Comparison of ENCODE assay signal across 24 cellular contexts in the genomic region with DNA sequence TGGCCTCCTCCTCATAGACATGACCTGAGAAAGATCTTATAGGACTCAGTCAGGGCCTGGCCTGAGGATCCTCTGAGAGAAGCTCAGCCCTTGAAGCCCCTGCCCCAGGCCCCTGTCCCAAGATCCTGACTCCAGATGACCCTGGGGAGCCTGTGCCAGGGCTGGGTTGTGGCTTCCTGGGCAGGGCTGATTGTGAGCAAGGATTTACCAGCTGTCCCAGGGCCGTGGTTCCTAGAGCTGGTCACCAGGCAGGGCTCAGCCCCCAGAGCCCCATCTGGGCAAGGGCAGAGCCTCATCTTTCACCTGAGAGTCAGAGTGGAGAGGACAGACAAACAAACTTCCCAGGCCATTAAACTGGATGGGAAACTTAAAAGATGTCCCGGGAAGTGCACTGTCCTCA. TPM values are rescaled to one million over a fixed set of nuclear protein-coding genes. Genes with fewer than 3 reads are reported as not detected.
A peak's percentile ranks its signal among the peaks of the same experiment; 100 is the strongest.
DNase-seq lines count a peak whose midpoint lies in the region; ATAC-seq and TF ChIP-seq lines count a peak whose summit lies in the region.
"Had no signal": no experiment of that assay in that cellular context is flagged by ENCODE, and none has a peak within 500 bp of the region (broad histone marks: within the 10 kb centered on the region; RNA-seq: fewer than 3 reads in every experiment).

No MANE protein-coding gene starts in this region.

- H3K4me2 ChIP-seq in BLaER1 treated with 17β-estradiol and CSF1 and Interleukin-3, amounts not matched to agents 10 nM and 100 nM: peak overlapping the region in 6 of 11 experiments; percentile 93 to 96 (median 94); a peak in 8 of 22 replicates
- H3K4me2 ChIP-seq: GM23338 had no signal

- H3K9me3 ChIP-seq in BLaER1 treated with 17β-estradiol and CSF1 and Interleukin-3, amounts not matched to agents 10 nM and 100 nM (replicated peaks in 1 of 11): peaks cover 39 to 44% (median 41%) of the 10 kb centered on the region in 11 experiments
- H3K9me3 ChIP-seq in esophagus muscularis mucosa: peaks cover 0 to 25% (median 11%) of the 10 kb centered on the region in 4 donors
- no peaks in the 10 kb centered on the region for H3K9me3 ChIP-seq in CD4-positive, alpha-beta memory T cell (ENCODE audit: control insufficient read depth in 1 of 2, low read length in 2 of 2)

- CTCF ChIA-PET in activated CD4-positive, alpha-beta T cell treated with anti-CD3 and anti-CD28 coated beads, Interleukin-2, amount 10 ng/mL, durations not matched to agents 7 days and 5 days (lab: Charles Lee): interaction anchor here (1.0 to 1.7 kb wide), 2 partner anchors 17 to 46 kb away, joined by 3 to 5 read pairs; no protein-coding TSS in a partner anchor
- CTCF ChIA-PET in CD4-positive, alpha-beta memory T cell (lab: Charles Lee; ENCODE audit: partially characterized antibody): interaction anchor here (0.9 to 3.6 kb wide), 5 partner anchors 16 to 128 kb away, joined by 3 to 19 read pairs (median 5); no protein-coding TSS in a partner anchor

- H3K27ac Mint-ChIP-seq in activated CD4-positive, alpha-beta T cell treated with anti-CD3 and anti-CD28 coated beads, Interleukin-2, amount 10 ng/mL, durations not matched to agents 7 days and 5 days: no peak overlapping the region
- peak overlapping the region; percentile 96 for H3K27ac Mint-ChIP-seq in stimulated activated effector memory CD8-positive, alpha-beta T cell treated with anti-CD3 and anti-CD28 coated beads, Interleukin-12 subunit alpha, Interleukin-12 subunit beta, amount 100 ng/mL, for 72 hours
- H3K27ac Mint-ChIP-seq in CD4-positive, alpha-beta memory T cell: peak overlapping the region in 2 of 7 donors; percentile 6 to 57
- H3K27ac Mint-ChIP-seq: CD8-positive, alpha-beta T cell; GM23338; H9 had no signal

- peak overlapping the region in 2 of 11 experiments; percentile 7 to 15; a peak in 2 of 22 replicates for H3K9ac ChIP-seq in BLaER1 treated with 17β-estradiol and CSF1 and Interleukin-3, amounts not matched to agents 10 nM and 100 nM

- no peak overlapping the region for H3K4me3 Mint-ChIP-seq in activated CD4-positive, alpha-beta T cell treated with anti-CD3 and anti-CD28 coated beads, Interleukin-2, amount 10 ng/mL, durations not matched to agents 7 days and 5 days
- no peak overlapping the region for H3K4me3 Mint-ChIP-seq in stimulated activated effector memory CD8-positive, alpha-beta T cell treated with anti-CD3 and anti-CD28 coated beads, Interleukin-12 subunit alpha, Interleukin-12 subunit beta, amount 100 ng/mL, for 72 hours
- no peak overlapping the region for H3K4me3 Mint-ChIP-seq in CD4-positive, alpha-beta memory T cell
- H3K4me3 Mint-ChIP-seq: CD8-positive, alpha-beta T cell; GM23338; H9 had no signal

- no peaks in the 10 kb centered on the region for H3K27me3 Mint-ChIP-seq in activated CD4-positive, alpha-beta T cell treated with anti-CD3 and anti-CD28 coated beads, Interleukin-2, amount 10 ng/mL, durations not matched to agents 7 days and 5 days
- no peaks in the 10 kb centered on the region for H3K27me3 Mint-ChIP-seq in CD4-positive, alpha-beta memory T cell

- TF ChIP-seq POLR2A in esophagus muscularis mucosa (IDR thresholded peaks at IDR 0.05; ENCODE audit: low read depth): no peak

- H3K36me3 Mint-ChIP-seq in activated CD4-positive, alpha-beta T cell treated with anti-CD3 and anti-CD28 coated beads, Interleukin-2, amount 10 ng/mL, durations not matched to agents 7 days and 5 days (ENCODE audit: low read depth): peaks cover 70% of the 10 kb centered on the region
- H3K36me3 Mint-ChIP-seq in stimulated activated effector memory CD8-positive, alpha-beta T cell treated with anti-CD3 and anti-CD28 coated beads, Interleukin-12 subunit alpha, Interleukin-12 subunit beta, amount 100 ng/mL, for 72 hours: peaks cover 46% of the 10 kb centered on the region
- H3K36me3 Mint-ChIP-seq in CD4-positive, alpha-beta memory T cell: peaks cover 58 to 73% of the 10 kb centered on the region in 2 donors

- WGBS in esophagus muscularis mucosa: 56% methylated on average over 2 of the region's 2 CpGs

- no peaks in the 10 kb centered on the region for H3K27me3 ChIP-seq in BLaER1 treated with 17β-estradiol and CSF1 and Interleukin-3, amounts not matched to agents 10 nM and 100 nM
- H3K27me3 ChIP-seq in esophagus muscularis mucosa: peaks cover 0 to 38% (median 0%) of the 10 kb centered on the region in 4 donors
- H3K27me3 ChIP-seq in CD4-positive, alpha-beta memory T cell (ENCODE audit: insufficient read depth, low read length): no peaks in the 10 kb centered on the region

- no peak for TF ChIP-seq EP300 in esophagus muscularis mucosa (IDR thresholded peaks at IDR 0.05)

- DNase-seq in activated CD4-positive, alpha-beta T cell treated with anti-CD3 and anti-CD28 coated beads, Interleukin-2, amount 10 ng/mL, durations not matched to agents 7 days and 5 days: peak; percentile 0
- no peak for DNase-seq in activated CD4-positive, alpha-beta T cell treated with anti-CD3 and anti-CD28 coated beads for 4 hours
- peak; percentile 57 for DNase-seq in esophagus muscularis mucosa (ENCODE audit: extremely low spot score)
- no peak for DNase-seq in stimulated activated effector memory CD8-positive, alpha-beta T cell treated with anti-CD3 and anti-CD28 coated beads, Interleukin-12 subunit alpha, Interleukin-12 subunit beta, amount 100 ng/mL, for 72 hours (ENCODE audit: low spot score in 2 of 2)
- no peak for DNase-seq in CD4-positive, alpha-beta memory T cell
- DNase-seq: 8988T; ACHN; Caco-2; CD8-positive, alpha-beta T cell; H9; MG63; NCI-H2029; NCI-H446; NCI-H524 treated with DMSO at 0.1 percent for 48 hours; NCI-H82; NK-92 treated with Interleukin-12 subunit alpha and Interleukin-12 subunit beta, amount 100 ng/mL, for 24 hours; PC-3 had no signal

- peaks cover 0 to 4% (median 0%) of the 10 kb centered on the region in 11 experiments; a peak in 2 of 22 replicates for H4K20me1 ChIP-seq in BLaER1 treated with 17β-estradiol and CSF1 and Interleukin-3, amounts not matched to agents 10 nM and 100 nM

- TF ChIP-seq CTCF in esophagus muscularis mucosa (IDR thresholded peaks at IDR 0.05): no peak

- H3K9me3 Mint-ChIP-seq in activated CD4-positive, alpha-beta T cell treated with anti-CD3 and anti-CD28 coated beads, Interleukin-2, amount 10 ng/mL, durations not matched to agents 7 days and 5 days: peaks cover 23% of the 10 kb centered on the region
- H3K9me3 Mint-ChIP-seq in stimulated activated effector memory CD8-positive, alpha-beta T cell treated with anti-CD3 and anti-CD28 coated beads, Interleukin-12 subunit alpha, Interleukin-12 subunit beta, amount 100 ng/mL, for 72 hours: no peaks in the 10 kb centered on the region
- peaks cover 0 to 14% (median 3%) of the 10 kb centered on the region in 8 donors for H3K9me3 Mint-ChIP-seq in CD4-positive, alpha-beta memory T cell

- H3K4me1 Mint-ChIP-seq in activated CD4-positive, alpha-beta T cell treated with anti-CD3 and anti-CD28 coated beads, Interleukin-2, amount 10 ng/mL, durations not matched to agents 7 days and 5 days: peaks cover 27% of the 10 kb centered on the region
- peaks cover 24% of the 10 kb centered on the region for H3K4me1 Mint-ChIP-seq in stimulated activated effector memory CD8-positive, alpha-beta T cell treated with anti-CD3 and anti-CD28 coated beads, Interleukin-12 subunit alpha, Interleukin-12 subunit beta, amount 100 ng/mL, for 72 hours
- peaks cover 20 to 36% (median 25%) of the 10 kb centered on the region in 4 donors for H3K4me1 Mint-ChIP-seq in CD4-positive, alpha-beta memory T cell
- H3K4me1 Mint-ChIP-seq: H9 had no signal

- no peak overlapping the region for H3K4me3 ChIP-seq in BLaER1 treated with 17β-estradiol and CSF1 and Interleukin-3, amounts not matched to agents 10 nM and 100 nM
- H3K4me3 ChIP-seq in esophagus muscularis mucosa: no peak overlapping the region
- H3K4me3 ChIP-seq in CD4-positive, alpha-beta memory T cell (ENCODE audit: low read length in 2 of 2): no peak overlapping the region
- H3K4me3 ChIP-seq: GM23338, K562, MG63 had no signal

- intact Hi-C loops in esophagus muscularis mucosa (cut with DNase I): no loop called here
- intact Hi-C loops in CD4-positive, alpha-beta memory T cell (cut with micrococcal nuclease): no loop called here

- peaks cover 59 to 77% (median 69%) of the 10 kb centered on the region in 11 experiments for H3K36me3 ChIP-seq in BLaER1 treated with 17β-estradiol and CSF1 and Interleukin-3, amounts not matched to agents 10 nM and 100 nM
- H3K36me3 ChIP-seq in esophagus muscularis mucosa: no peaks in the 10 kb centered on the region
- H3K36me3 ChIP-seq in CD4-positive, alpha-beta memory T cell (ENCODE audit: insufficient read depth, low read length): peaks cover 41% of the 10 kb centered on the region
- H3K36me3 ChIP-seq: MG63 had no signal

- no peak for ATAC-seq in stimulated activated effector memory CD8-positive, alpha-beta T cell treated with anti-CD3 and anti-CD28 coated beads, Interleukin-12 subunit alpha, Interleukin-12 subunit beta, amount 100 ng/mL, for 72 hours
- no peak for ATAC-seq in GM19397 (IDR thresholded peaks at IDR 0.05; ENCODE audit: unreplicated experiment)
- ATAC-seq: CD8-positive, alpha-beta T cell; GM23338; PC-3 had no signal

- POLR2A ChIA-PET in activated CD4-positive, alpha-beta T cell treated with anti-CD3 and anti-CD28 coated beads, Interleukin-2, amount 10 ng/mL, durations not matched to agents 7 days and 5 days (lab: Charles Lee): no interaction called here
- POLR2A ChIA-PET in CD4-positive, alpha-beta memory T cell (lab: Charles Lee; ENCODE audit: partially characterized antibody): no interaction called here

- H3K27ac ChIP-seq in BLaER1 treated with 17β-estradiol and CSF1 and Interleukin-3, amounts not matched to agents 10 nM and 100 nM: peak overlapping the region in 4 of 11 experiments; percentile 17 to 87 (median 28); a peak in 2 of 22 replicates
- H3K27ac ChIP-seq in esophagus muscularis mucosa (replicated peaks in 1 of 4): no peak overlapping the region
- no peak overlapping the region for H3K27ac ChIP-seq in CD4-positive, alpha-beta memory T cell (ENCODE audit: low read depth, low read length)

- peaks cover 18 to 32% (median 25%) of the 10 kb centered on the region in 10 experiments for H3K4me1 ChIP-seq in BLaER1 treated with 17β-estradiol and CSF1 and Interleukin-3, amounts not matched to agents 10 nM and 100 nM
- no peaks in the 10 kb centered on the region for H3K4me1 ChIP-seq in esophagus muscularis mucosa
- H3K4me1 ChIP-seq in CD4-positive, alpha-beta memory T cell (ENCODE audit: insufficient read depth, low read length): peaks cover 22% of the 10 kb centered on the region
- H3K4me1 ChIP-seq: Caco-2 had no signal

RNA-seq across cellular contexts. Expression of a gene that starts 1.9 kb away (rescaled TPM):
- 10 to 100 TPM; 72.0 to 78.3 TPM for total RNA-seq in activated CD4-positive, alpha-beta T cell treated with anti-CD3 and anti-CD28 coated beads, Interleukin-2, amount 10 ng/mL, durations not matched to agents 7 days and 5 days
- 1 to 10 TPM in 1 of 4 donors, under 1 TPM in 1, not detected in 2; 0.83 to 1.8 TPM for total RNA-seq in esophagus muscularis mucosa
- 10 to 100 TPM; 42.8 to 48.7 TPM for total RNA-seq in CD4-positive, alpha-beta memory T cell
- 10 to 100 TPM; 60.4 to 61.2 TPM for polyA plus RNA-seq in CD4-positive, alpha-beta memory T cell
- total RNA-seq: Caco-2, GM23338, H9, HT1080, LHCN-M2, PC-3 had no signal
- polyA plus RNA-seq: BJ, GM23338 had no signal

RNA-seq across cellular contexts. Expression of a gene that starts 49.0 kb away (rescaled TPM):
- total RNA-seq in activated CD4-positive, alpha-beta T cell treated with anti-CD3 and anti-CD28 coated beads, Interleukin-2, amount 10 ng/mL, durations not matched to agents 7 days and 5 days: not detected
- 1 to 10 TPM in 2 of 4 donors, under 1 TPM in 2; 0.46 to 3.3 (median 1.1) TPM for total RNA-seq in esophagus muscularis mucosa
- under 1 TPM; 0.28 to 0.64 TPM for total RNA-seq in CD4-positive, alpha-beta memory T cell
- not detected for polyA plus RNA-seq in CD4-positive, alpha-beta memory T cell
- total RNA-seq: Caco-2; CD8-positive, alpha-beta T cell; GM23338; H9; HT1080; K562; LHCN-M2; PC-3 had no signal
- polyA plus RNA-seq: BJ, GM23338, K562 had no signal

Comparison
In these comparisons a context has a peak if more than half of its experiments do, and no peak if none do; other contexts are left out.
1. DNase-seq: peak in activated CD4-positive, alpha-beta T cell treated with anti-CD3 and anti-CD28 coated beads, Interleukin-2, amount 10 ng/mL, durations not matched to agents 7 days and 5 days (single experiment) and esophagus muscularis mucosa (single experiment); none in activated CD4-positive, alpha-beta T cell treated with anti-CD3 and anti-CD28 coated beads for 4 hours (0 of 2), stimulated activated effector memory CD8-positive, alpha-beta T cell treated with anti-CD3 and anti-CD28 coated beads, Interleukin-12 subunit alpha, Interleukin-12 subunit beta, amount 100 ng/mL, for 72 hours (0 of 2) and CD4-positive, alpha-beta memory T cell (0 of 5).
2. RNA of a gene that starts 1.9 kb away (total RNA-seq): 72.0 to 78.3 TPM in activated CD4-positive, alpha-beta T cell treated with anti-CD3 and anti-CD28 coated beads, Interleukin-2, amount 10 ng/mL, durations not matched to agents 7 days and 5 days and 42.8 to 48.7 TPM in CD4-positive, alpha-beta memory T cell; 0.83 to 1.8 TPM in esophagus muscularis mucosa; every median in the first group is over 10 times any median in the second.